Comparison of ENCODE assay signal across 2 cellular contexts in the genomic region with DNA sequence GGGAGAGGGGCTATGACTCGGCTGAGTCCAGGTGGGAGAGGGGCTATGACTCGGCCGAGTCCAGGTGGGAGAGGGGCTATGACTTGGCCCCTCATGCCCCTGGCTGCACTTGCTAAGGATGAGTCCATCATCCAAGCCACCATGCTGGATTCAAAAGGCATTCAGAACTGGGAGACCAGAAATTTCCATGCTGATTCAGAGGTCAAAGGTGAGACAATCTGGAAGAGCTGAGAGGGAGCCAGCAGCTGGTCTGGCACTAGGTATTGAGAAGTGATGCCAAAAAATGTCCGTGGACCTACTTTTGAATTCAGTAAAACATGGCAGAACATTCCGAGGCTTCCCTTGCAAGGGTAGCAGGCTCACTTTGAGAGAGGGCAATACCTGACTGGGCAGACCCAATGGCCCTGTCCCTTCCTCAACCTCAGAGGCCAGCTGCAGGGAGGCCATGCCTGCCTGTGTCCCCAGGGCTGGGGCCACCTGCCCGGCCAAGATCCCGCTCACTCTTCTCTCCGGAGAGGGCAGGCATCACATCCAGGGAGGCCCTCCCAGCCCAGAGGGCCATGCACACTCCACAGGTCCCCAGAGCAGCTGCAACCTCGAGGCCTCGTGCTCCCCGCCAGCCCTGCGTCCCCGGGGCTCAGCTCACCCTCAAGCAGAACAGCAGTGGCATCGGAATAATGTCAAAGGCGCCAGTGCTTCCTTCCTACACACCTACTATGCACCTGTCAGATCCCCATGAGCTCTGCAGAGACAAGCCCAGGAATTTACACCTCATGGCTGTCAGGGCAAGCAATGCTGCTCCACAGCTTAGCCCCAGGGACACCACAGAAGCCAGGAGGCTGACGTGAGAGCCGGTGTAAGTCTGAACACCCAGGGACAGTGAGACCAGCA.
TF ChIP-seq lines count a peak whose summit lies in the region.

No MANE protein-coding gene starts in this region.

TF ChIP-seq in liver, 16 proteins besides CTCF, POLR2A, EP300 and RAD21 (continued from another document):
- peak; percentile 9 for TF ChIP-seq SP1 (IDR thresholded peaks at IDR 0.05)
- peak; percentile 58 for TF ChIP-seq NR2F2 (IDR thresholded peaks at IDR 0.05)
- peak; percentile 92 for TF ChIP-seq YY1 (IDR thresholded peaks at IDR 0.05)
- TF ChIP-seq, protein P1, sequence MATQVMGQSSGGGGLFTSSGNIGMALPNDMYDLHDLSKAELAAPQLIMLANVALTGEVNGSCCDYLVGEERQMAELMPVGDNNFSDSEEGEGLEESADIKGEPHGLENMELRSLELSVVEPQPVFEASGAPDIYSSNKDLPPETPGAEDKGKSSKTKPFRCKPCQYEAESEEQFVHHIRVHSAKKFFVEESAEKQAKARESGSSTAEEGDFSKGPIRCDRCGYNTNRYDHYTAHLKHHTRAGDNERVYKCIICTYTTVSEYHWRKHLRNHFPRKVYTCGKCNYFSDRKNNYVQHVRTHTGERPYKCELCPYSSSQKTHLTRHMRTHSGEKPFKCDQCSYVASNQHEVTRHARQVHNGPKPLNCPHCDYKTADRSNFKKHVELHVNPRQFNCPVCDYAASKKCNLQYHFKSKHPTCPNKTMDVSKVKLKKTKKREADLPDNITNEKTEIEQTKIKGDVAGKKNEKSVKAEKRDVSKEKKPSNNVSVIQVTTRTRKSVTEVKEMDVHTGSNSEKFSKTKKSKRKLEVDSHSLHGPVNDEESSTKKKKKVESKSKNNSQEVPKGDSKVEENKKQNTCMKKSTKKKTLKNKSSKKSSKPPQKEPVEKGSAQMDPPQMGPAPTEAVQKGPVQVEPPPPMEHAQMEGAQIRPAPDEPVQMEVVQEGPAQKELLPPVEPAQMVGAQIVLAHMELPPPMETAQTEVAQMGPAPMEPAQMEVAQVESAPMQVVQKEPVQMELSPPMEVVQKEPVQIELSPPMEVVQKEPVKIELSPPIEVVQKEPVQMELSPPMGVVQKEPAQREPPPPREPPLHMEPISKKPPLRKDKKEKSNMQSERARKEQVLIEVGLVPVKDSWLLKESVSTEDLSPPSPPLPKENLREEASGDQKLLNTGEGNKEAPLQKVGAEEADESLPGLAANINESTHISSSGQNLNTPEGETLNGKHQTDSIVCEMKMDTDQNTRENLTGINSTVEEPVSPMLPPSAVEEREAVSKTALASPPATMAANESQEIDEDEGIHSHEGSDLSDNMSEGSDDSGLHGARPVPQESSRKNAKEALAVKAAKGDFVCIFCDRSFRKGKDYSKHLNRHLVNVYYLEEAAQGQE (IDR thresholded peaks at IDR 0.05), result no peak
- TF ChIP-seq GABPA (IDR thresholded peaks at IDR 0.05 in 1 of 2, conservative IDR thresholded peaks at IDR 0.05 in 1 of 2), result no peak
- peak in 1 of 2 donors; percentile 45 for TF ChIP-seq HNF4A (conservative IDR thresholded peaks at IDR 0.05)
- peak in 1 of 2 donors; percentile 53 for TF ChIP-seq RXRA (IDR thresholded peaks at IDR 0.05)

TF ChIP-seq in HepG2, 621 proteins besides CTCF, POLR2A, EP300 and RAD21 (continued from another document):
- no peak for TF ChIP-seq SOX13 (IDR thresholded peaks at IDR 0.05)
- no peak for TF ChIP-seq SOX13 (CRISPR knock-in tag; conservative IDR thresholded peaks at IDR 0.05 in 1 of 2, IDR thresholded peaks at IDR 0.05 in 1 of 2)
